In the genomic region with DNA sequence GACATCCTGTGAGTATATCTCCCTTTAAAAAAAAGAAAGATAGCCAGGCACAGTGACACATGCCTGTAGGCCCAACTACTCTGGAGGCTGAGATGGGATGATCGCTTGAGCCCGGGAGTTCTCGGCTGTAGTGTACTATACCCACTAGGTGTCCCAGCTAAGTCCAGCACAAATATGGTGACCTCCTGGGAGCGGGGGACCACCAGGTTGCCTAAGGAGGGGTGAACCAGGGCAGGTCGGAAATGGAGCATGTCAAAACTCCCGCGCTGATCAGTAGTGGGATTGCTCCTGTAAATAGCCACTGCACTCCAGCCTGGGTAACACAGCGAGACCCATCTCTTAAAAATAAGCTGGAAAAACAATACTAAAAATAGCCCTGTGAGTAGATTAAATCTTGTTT, we compare ENCODE assay signal across 12 cellular contexts. TPM values are rescaled to one million over a fixed set of nuclear protein-coding genes. Genes with fewer than 3 reads are reported as not detected.
A peak's percentile ranks its signal among the peaks of the same experiment; 100 is the strongest.
DNase-seq lines count a peak whose midpoint lies in the region; ATAC-seq and TF ChIP-seq lines count a peak whose summit lies in the region.
"Had no signal": no experiment of that assay in that cellular context is flagged by ENCODE, and none has a peak within 500 bp of the region (broad histone marks: within the 10 kb centered on the region; RNA-seq: fewer than 3 reads in every experiment).

No MANE protein-coding gene starts in this region.

- no peaks in the 10 kb centered on the region for H3K27me3 ChIP-seq in spleen (replicated peaks in 1 of 7)

- CTCF ChIA-PET in activated naive CD4-positive, alpha-beta T cell treated with anti-CD3 and anti-CD28 coated beads, Interleukin-2, amount 10 ng/mL, durations not matched to agents 7 days and 5 days (lab: Charles Lee), result interaction anchor here (0.6 to 4.7 kb wide), 11 partner anchors 10 to 102 kb away, joined by 3 to 44 read pairs (median 5); no protein-coding TSS in a partner anchor

- H3K36me3 Mint-ChIP-seq in activated naive CD4-positive, alpha-beta T cell treated with anti-CD3 and anti-CD28 coated beads, Interleukin-2, amount 10 ng/mL, durations not matched to agents 7 days and 5 days, result peaks cover 5% of the 10 kb centered on the region
- H3K36me3 Mint-ChIP-seq in effector memory CD8-positive, alpha-beta T cell (ENCODE audit: insufficient read depth), result peaks cover 57% of the 10 kb centered on the region
- H3K36me3 Mint-ChIP-seq in memory B cell, result peaks cover 29% of the 10 kb centered on the region

- H3K9me3 ChIP-seq in spleen, result no peaks in the 10 kb centered on the region

- ATAC-seq in effector memory CD8-positive, alpha-beta T cell (replicated peaks), result no peak
- ATAC-seq in memory B cell (ENCODE audit: low read depth), result no peak
- no peak for ATAC-seq in HG03097 (IDR thresholded peaks at IDR 0.05; ENCODE audit: low FRiP score, unreplicated experiment)

- intact Hi-C loops in spleen (cut with DNase I; ENCODE audit: low total_unique reads), result no loop called here

- no peaks in the 10 kb centered on the region for H3K27me3 Mint-ChIP-seq in activated naive CD4-positive, alpha-beta T cell treated with anti-CD3 and anti-CD28 coated beads, Interleukin-2, amount 10 ng/mL, durations not matched to agents 7 days and 5 days
- H3K27me3 Mint-ChIP-seq in effector memory CD8-positive, alpha-beta T cell, result no peaks in the 10 kb centered on the region
- H3K27me3 Mint-ChIP-seq in memory B cell, result no peaks in the 10 kb centered on the region

- no peak for TF ChIP-seq POLR2A in spleen (IDR thresholded peaks at IDR 0.05)

- no peaks in the 10 kb centered on the region for H3K9me3 Mint-ChIP-seq in activated naive CD4-positive, alpha-beta T cell treated with anti-CD3 and anti-CD28 coated beads, Interleukin-2, amount 10 ng/mL, durations not matched to agents 7 days and 5 days
- H3K9me3 Mint-ChIP-seq in effector memory CD8-positive, alpha-beta T cell, result no peaks in the 10 kb centered on the region
- no peaks in the 10 kb centered on the region for H3K9me3 Mint-ChIP-seq in memory B cell

- H3K27ac Mint-ChIP-seq in activated naive CD4-positive, alpha-beta T cell treated with anti-CD3 and anti-CD28 coated beads, Interleukin-2, amount 10 ng/mL, durations not matched to agents 7 days and 5 days, result peak overlapping the region; percentile 19
- H3K27ac Mint-ChIP-seq in effector memory CD8-positive, alpha-beta T cell, result peak overlapping the region; percentile 77 to 79
- H3K27ac Mint-ChIP-seq in memory B cell, result peak overlapping the region; percentile 2

- TF ChIP-seq CTCF in spleen (IDR thresholded peaks at IDR 0.05 in 8 of 11, conservative IDR thresholded peaks at IDR 0.05 in 3 of 11), result no peak

- H3K4me1 Mint-ChIP-seq in activated naive CD4-positive, alpha-beta T cell treated with anti-CD3 and anti-CD28 coated beads, Interleukin-2, amount 10 ng/mL, durations not matched to agents 7 days and 5 days, result no peaks in the 10 kb centered on the region
- peaks cover 2 to 5% of the 10 kb centered on the region in 2 donors for H3K4me1 Mint-ChIP-seq in effector memory CD8-positive, alpha-beta T cell (ENCODE audit: low read depth in 2 of 2)
- peaks cover 3% of the 10 kb centered on the region for H3K4me1 Mint-ChIP-seq in memory B cell

- DNase-seq in activated naive CD4-positive, alpha-beta T cell treated with anti-CD3 and anti-CD28 coated beads, Interleukin-2, amount 10 ng/mL, durations not matched to agents 7 days and 5 days, result no peak
- no peak for DNase-seq in activated naive CD4-positive, alpha-beta T cell (lab: John Stamatoyannopoulos, UW)
- no peak for DNase-seq in effector memory CD8-positive, alpha-beta T cell
- DNase-seq in memory B cell (ENCODE audit: low spot score in 2 of 2) (no peak), spleen (peak; percentile 61), caudate nucleus (lab: John Stamatoyannopoulos, UW) (no peak), SKM-1 treated with dmso at 0.1 percent for 144 hours (lab: John Stamatoyannopoulos, UW; ENCODE audit: unreplicated experiment) (no peak)

- H3K4me3 Mint-ChIP-seq in activated naive CD4-positive, alpha-beta T cell treated with anti-CD3 and anti-CD28 coated beads, Interleukin-2, amount 10 ng/mL, durations not matched to agents 7 days and 5 days, result no peak overlapping the region
- no peak overlapping the region for H3K4me3 Mint-ChIP-seq in effector memory CD8-positive, alpha-beta T cell
- H3K4me3 Mint-ChIP-seq in memory B cell, result no peak overlapping the region

- H3K4me3 ChIP-seq in spleen, result no peak overlapping the region
- H3K4me3 ChIP-seq: PC-9, smooth muscle cell had no signal

- WGBS in spleen, 5 donors, result 85 to 95% (median 93%) methylated on average over 8 of the region's 8 CpGs

- H3K27ac ChIP-seq in spleen (no peak overlapping the region), caudate nucleus (ENCODE audit: low read depth, low read length) (no peak overlapping the region)
- H3K27ac ChIP-seq: KMS-11, PC-9, WERI-Rb-1 had no signal

- H3K36me3 ChIP-seq in spleen, result peaks cover 14 to 100% (median 91%) of the 10 kb centered on the region in 6 donors

- peaks cover 0 to 14% (median 0%) of the 10 kb centered on the region in 6 donors for H3K4me1 ChIP-seq in spleen

RNA-seq across cellular contexts. Expression of a gene that starts 29.4 kb away (rescaled TPM):
- total RNA-seq in spleen, result 1 to 10 TPM; 1.0 to 7.0 (median 2.3) TPM
- polyA plus RNA-seq in spleen, result 1 to 10 TPM; 1.3 to 5.4 (median 2.3) TPM

RNA-seq across cellular contexts. Expression of a gene that starts 46.2 kb away (rescaled TPM):
- total RNA-seq in spleen, result 100 to 1,000 TPM in 1 of 7 donors, 10 to 100 TPM in 6; 79.8 to 121 (median 91.4) TPM
- 10 to 100 TPM in 1 of 3 donors, 1 to 10 TPM in 2; 7.4 to 23.2 (median 9.2) TPM for polyA plus RNA-seq in spleen

Comparison
In these comparisons a context has a peak if more than half of its experiments do, and no peak if none do; other contexts are left out.
1. H3K27ac Mint-ChIP-seq: peak in every context shown above with its lines; median percentile 78 in effector memory CD8-positive, alpha-beta T cell; 19 in activated naive CD4-positive, alpha-beta T cell treated with anti-CD3 and anti-CD28 coated beads, Interleukin-2, amount 10 ng/mL, durations not matched to agents 7 days and 5 days; 2 in memory B cell.